ENCODE assay signal across 8 cellular contexts in genomic region chr10:74977913-74978847, GRCh38.
DNase-seq lines count a peak whose midpoint lies in the region; ATAC-seq and TF ChIP-seq lines count a peak whose summit lies in the region.

No MANE protein-coding gene starts in this region.

- POLR2A ChIA-PET in CD8-positive, alpha-beta T cell (lab: Charles Lee): interaction anchor here (0.6 kb wide), 2 partner anchors 144 to 236 kb away, joined by 3 to 6 read pairs; no protein-coding TSS in a partner anchor

- no peaks in the 10 kb centered on the region for H3K9me3 Mint-ChIP-seq in CD8-positive, alpha-beta T cell
- H3K9me3 Mint-ChIP-seq in activated T-cell treated with anti-CD3 and anti-CD28 coated beads, Interleukin-2, amount 50 U/mL, for 72 hours: no peaks in the 10 kb centered on the region

- peaks cover 75% of the 10 kb centered on the region for H3K36me3 Mint-ChIP-seq in CD8-positive, alpha-beta T cell
- H3K36me3 Mint-ChIP-seq in activated T-cell treated with anti-CD3 and anti-CD28 coated beads, Interleukin-2, amount 50 U/mL, for 72 hours (ENCODE audit: insufficient read depth in 2 of 2): peaks cover 1 to 7% of the 10 kb centered on the region in 2 donors

- no peak for TF ChIP-seq CTCF in CD8-positive, alpha-beta T cell (IDR thresholded peaks at IDR 0.05)
- TF ChIP-seq CTCF in gastroesophageal sphincter (IDR thresholded peaks at IDR 0.05): no peak

- no peaks in the 10 kb centered on the region for H3K27me3 Mint-ChIP-seq in CD8-positive, alpha-beta T cell (ENCODE audit: low read depth)
- no peaks in the 10 kb centered on the region for H3K27me3 Mint-ChIP-seq in activated T-cell treated with anti-CD3 and anti-CD28 coated beads, Interleukin-2, amount 50 U/mL, for 72 hours (ENCODE audit: low read depth)

- no peak overlapping the region for H3K4me3 ChIP-seq in CD8-positive, alpha-beta T cell (ENCODE audit: low read depth, low read length)
- H3K4me3 ChIP-seq in gastroesophageal sphincter: no peak overlapping the region

- ATAC-seq in CD8-positive, alpha-beta T cell: peak; percentile 79
- ATAC-seq in GM19324 (IDR thresholded peaks at IDR 0.05; ENCODE audit: low FRiP score, unreplicated experiment) (peak; percentile 70), HG03103 (IDR thresholded peaks at IDR 0.05; ENCODE audit: low read depth, unreplicated experiment) (peak; percentile 74), gastroesophageal sphincter (no peak)
- ATAC-seq in activated T-cell treated with anti-CD3 and anti-CD28 coated beads, Interleukin-2, amount 50 U/mL, for 72 hours (replicated peaks in 1 of 2): peak; percentile 92 to 95

- intact Hi-C loops in CD8-positive, alpha-beta T cell (cut with DNase I, micrococcal nuclease): no loop called here

- no peak for TF ChIP-seq POLR2A in gastroesophageal sphincter (IDR thresholded peaks at IDR 0.05)

- 74 to 86% methylated on average over 6 to 8 of the region's 8 CpGs for WGBS in gastroesophageal sphincter (ENCODE audit: low coverage in 1 of 2), 2 donors

- peak in 4 of 7 experiments; percentile 9 to 49 (median 38) for DNase-seq in CD8-positive, alpha-beta T cell
- peak; percentile 66 for DNase-seq in activated T-cell treated with anti-CD3 and anti-CD28 coated beads, Interleukin-2, amount 50 U/mL, for 72 hours
- DNase-seq in NCI-H2196 treated with DMSO at 0.1 percent for 48 hours (lab: John Stamatoyannopoulos, UW; ENCODE audit: unreplicated experiment) (no peak), NCI-H2029 (lab: John Stamatoyannopoulos, UW) (no peak), NCI-H82 treated with DMSO at 0.1 percent for 48 hours (lab: John Stamatoyannopoulos, UW; ENCODE audit: unreplicated experiment) (no peak)

- no peaks in the 10 kb centered on the region for H3K27me3 ChIP-seq in CD8-positive, alpha-beta T cell (ENCODE audit: insufficient read depth, low read length)
- no peaks in the 10 kb centered on the region for H3K27me3 ChIP-seq in gastroesophageal sphincter

- CTCF ChIA-PET in CD8-positive, alpha-beta T cell (lab: Charles Lee): interaction anchor here (0.9 kb wide), 1 partner anchor 10 kb away, joined by 3 read pairs; no protein-coding TSS in a partner anchor

- TF ChIP-seq EP300 in gastroesophageal sphincter (IDR thresholded peaks at IDR 0.05): no peak

- H3K4me1 Mint-ChIP-seq in CD8-positive, alpha-beta T cell (ENCODE audit: low read depth): peaks cover 27% of the 10 kb centered on the region
- H3K4me1 Mint-ChIP-seq in activated T-cell treated with anti-CD3 and anti-CD28 coated beads, Interleukin-2, amount 50 U/mL, for 72 hours (ENCODE audit: low read depth): peaks cover 47% of the 10 kb centered on the region

- H3K9me3 ChIP-seq in CD8-positive, alpha-beta T cell (ENCODE audit: low read length): no peaks in the 10 kb centered on the region
- H3K9me3 ChIP-seq in gastroesophageal sphincter: no peaks in the 10 kb centered on the region

- H3K27ac Mint-ChIP-seq in CD8-positive, alpha-beta T cell: peak overlapping the region; percentile 30
- peak overlapping the region; percentile 65 for H3K27ac Mint-ChIP-seq in activated T-cell treated with anti-CD3 and anti-CD28 coated beads, Interleukin-2, amount 50 U/mL, for 72 hours

- peaks cover 17% of the 10 kb centered on the region for H3K4me1 ChIP-seq in CD8-positive, alpha-beta T cell (ENCODE audit: insufficient read depth, low read length)
- H3K4me1 ChIP-seq in gastroesophageal sphincter: peaks cover 0 to 32% (median 0%) of the 10 kb centered on the region in 3 donors

- H3K36me3 ChIP-seq in CD8-positive, alpha-beta T cell (ENCODE audit: insufficient read depth, low read length): peaks cover 17% of the 10 kb centered on the region
- H3K36me3 ChIP-seq in gastroesophageal sphincter: peaks cover 0 to 44% of the 10 kb centered on the region in 2 donors

- H3K4me3 Mint-ChIP-seq in CD8-positive, alpha-beta T cell: peak overlapping the region; percentile 15
- H3K4me3 Mint-ChIP-seq in activated T-cell treated with anti-CD3 and anti-CD28 coated beads, Interleukin-2, amount 50 U/mL, for 72 hours: peak overlapping the region; percentile 61 to 77

- no peak overlapping the region for H3K27ac ChIP-seq in CD8-positive, alpha-beta T cell (ENCODE audit: low read depth, low read length)
- H3K27ac ChIP-seq in gastroesophageal sphincter: no peak overlapping the region

Comparison
In these comparisons a context has a peak if more than half of its experiments do, and no peak if none do; other contexts are left out.
1. DNase-seq: peak in CD8-positive, alpha-beta T cell (4 of 7) and activated T-cell treated with anti-CD3 and anti-CD28 coated beads, Interleukin-2, amount 50 U/mL, for 72 hours (2 of 2); none in NCI-H2196 treated with DMSO at 0.1 percent for 48 hours (single experiment), NCI-H2029 (single experiment) and NCI-H82 treated with DMSO at 0.1 percent for 48 hours (single experiment).